Comparison of ENCODE assay signal across 9 cellular contexts in the genomic region with DNA sequence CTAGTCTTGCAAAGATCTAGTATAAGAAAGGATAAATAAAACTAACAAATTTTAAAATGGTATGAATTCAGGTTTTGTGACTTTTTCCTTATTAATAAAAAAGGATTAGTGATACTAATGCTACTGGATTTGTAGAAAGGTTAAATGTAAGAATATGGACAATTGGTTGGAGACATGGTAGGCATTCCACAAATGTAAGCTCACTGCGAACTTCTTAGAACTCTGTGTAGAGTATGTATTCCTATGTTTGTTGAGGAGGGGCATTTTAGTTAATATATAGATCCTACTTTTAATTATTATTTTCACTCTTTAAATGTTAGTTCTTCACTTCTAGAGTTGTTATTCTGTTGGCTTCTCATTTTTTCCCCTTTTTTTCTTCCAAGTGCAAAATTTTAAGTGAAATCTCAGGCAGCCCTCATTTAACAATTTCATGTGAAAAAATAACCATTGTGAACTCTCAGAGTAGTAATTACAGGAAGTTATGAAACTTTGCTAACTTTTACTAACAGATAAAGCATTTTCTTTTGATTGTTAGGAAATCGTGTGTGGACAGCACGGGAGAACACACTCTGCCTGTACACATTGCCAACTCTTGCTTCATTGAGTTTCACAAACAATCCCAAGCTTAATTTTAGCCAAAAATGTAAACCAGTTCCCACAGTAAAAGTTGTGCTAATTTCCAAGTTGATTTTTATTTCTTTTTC.
DNase-seq lines count a peak whose midpoint lies in the region; ATAC-seq, FAIRE-seq and TF ChIP-seq lines count a peak whose summit lies in the region.
"Had no signal": no experiment of that assay in that cellular context is flagged by ENCODE, and none has a peak within 500 bp of the region (broad histone marks: within the 10 kb centered on the region; RNA-seq: fewer than 3 reads in every experiment).

No MANE protein-coding gene starts in this region.

- no peaks in the 10 kb centered on the region for H3K79me2 ChIP-seq in HepG2 (ENCODE audit: insufficient read depth, low read length)

- no TSS peak for BruUV-seq in HepG2 (replicated peaks; lab: Mats Ljungman, UMichigan)

- intact Hi-C loops in HepG2 (cut with micrococcal nuclease; ENCODE audit: unreplicated experiment), result no loop called here

- DNase-seq in HepG2 (ENCODE audit: low spot score) (no peak), HEK293T (ENCODE audit: extremely low spot score) (no peak), NCI-H2081 (lab: John Stamatoyannopoulos, UW) (no peak), NCI-H345 (lab: John Stamatoyannopoulos, UW) (no peak), NCI-H774 (lab: John Stamatoyannopoulos, UW) (no peak)

- H3K27me3 ChIP-seq in liver (ENCODE audit: control insufficient read depth in 4 of 4, insufficient read depth in 4 of 4, low read length in 3 of 4), result no peaks in the 10 kb centered on the region
- H3K27me3 ChIP-seq in HepG2 (ENCODE audit: control insufficient read depth in 1 of 2, insufficient read depth in 2 of 2, low read length in 2 of 2), result no peaks in the 10 kb centered on the region
- no peaks in the 10 kb centered on the region for H3K27me3 ChIP-seq in duodenal mucosa (ENCODE audit: control insufficient read depth in 1 of 2, insufficient read depth in 2 of 2, low read length in 2 of 2)
- no peaks in the 10 kb centered on the region for H3K27me3 ChIP-seq in mucosa of rectum (ENCODE audit: control insufficient read depth in 2 of 2, insufficient read depth in 2 of 2, low read length in 2 of 2)
- H3K27me3 ChIP-seq: BLaER1 treated with 17β-estradiol and CSF1 and Interleukin-3, amounts not matched to agents 10 nM and 100 nM had no signal

- no peak for ATAC-seq in HepG2

- POLR2A ChIA-PET in HepG2 (lab: Yijun Ruan, JAX) (no interaction called here), HEK293T (lab: Yijun Ruan, JAX) (no interaction called here)

- H3K9me3 ChIP-seq in liver (ENCODE audit: control insufficient read depth in 4 of 4, low read length in 3 of 4), result no peaks in the 10 kb centered on the region
- no peaks in the 10 kb centered on the region for H3K9me3 ChIP-seq in HepG2 (ENCODE audit: low read length)
- H3K9me3 ChIP-seq in duodenal mucosa (ENCODE audit: control insufficient read depth in 1 of 2, low read length in 2 of 2), result no peaks in the 10 kb centered on the region
- H3K9me3 ChIP-seq in mucosa of rectum (ENCODE audit: control insufficient read depth in 2 of 2, low read length in 2 of 2), result no peaks in the 10 kb centered on the region
- H3K9me3 ChIP-seq: BLaER1 treated with 17β-estradiol and CSF1 and Interleukin-3, amounts not matched to agents 10 nM and 100 nM had no signal

- H4K20me1 ChIP-seq in HepG2 (ENCODE audit: insufficient read depth, low read length), result no peaks in the 10 kb centered on the region
- H4K20me1 ChIP-seq: BLaER1 treated with 17β-estradiol and CSF1 and Interleukin-3, amounts not matched to agents 10 nM and 100 nM had no signal

- TF ChIP-seq EP300 in HepG2 (IDR thresholded peaks at IDR 0.05; ENCODE audit: low read depth in 2 of 2, low read length in 2 of 2), result no peak
- TF ChIP-seq EP300 in HepG2 (CRISPR knock-in tag; IDR thresholded peaks at IDR 0.05; ENCODE audit: borderline replicate concordance), result no peak

- H3K4me1 ChIP-seq in liver (ENCODE audit: control insufficient read depth in 4 of 4, insufficient read depth in 4 of 4, low read length in 3 of 4) (peaks cover 1 to 30% (median 15%) of the 10 kb centered on the region in 4 donors), HepG2 (ENCODE audit: insufficient read depth, low read length) (no peaks in the 10 kb centered on the region), duodenal mucosa (ENCODE audit: control insufficient read depth in 1 of 2, insufficient read depth in 2 of 2, low read length in 2 of 2) (no peaks in the 10 kb centered on the region), mucosa of rectum (ENCODE audit: control insufficient read depth in 2 of 2, insufficient read depth in 2 of 2, low read length in 2 of 2) (peaks cover 0 to 4% of the 10 kb centered on the region in 2 donors)

- no peak overlapping the region for H2AFZ ChIP-seq in HepG2 (ENCODE audit: low read length)

- CTCF ChIA-PET in HepG2 (lab: Yijun Ruan, JAX; ENCODE audit: low intra/inter-chr PET ratio, low total read pairs) (no interaction called here), HEK293T (lab: Yijun Ruan, JAX) (interaction anchor here (0.6 kb wide), 1 partner anchor 128 kb away, joined by 3 read pairs; no protein-coding TSS in a partner anchor)

- H3K9ac ChIP-seq in liver (ENCODE audit: low read depth in 1 of 2, low read length in 2 of 2) (peak overlapping the region in 1 of 2 donors; percentile 54), HepG2 (ENCODE audit: insufficient read depth, low read depth, low read length) (no peak overlapping the region), duodenal mucosa (ENCODE audit: low read depth in 1 of 2, low read length in 2 of 2) (no peak overlapping the region), mucosa of rectum (ENCODE audit: low read depth in 1 of 2, low read length in 2 of 2) (no peak overlapping the region)
- H3K9ac ChIP-seq: BLaER1 treated with 17β-estradiol and CSF1 and Interleukin-3, amounts not matched to agents 10 nM and 100 nM had no signal

- in situ Hi-C loops in HepG2 (cut with HindIII; ENCODE audit: extremely low pct_ligation_motif_present, low pct_unique_long_range_greater_than_20kb), result no loop called here

- H3K4me3 ChIP-seq in liver (ENCODE audit: low read depth in 1 of 3, low read length in 3 of 3) (peak overlapping the region in 2 of 3 donors; percentile 20 to 23), HepG2 (replicated peaks in 1 of 3; ENCODE audit: insufficient read depth in 1 of 3, low read depth in 2 of 3, low read length in 3 of 3) (no peak overlapping the region), duodenal mucosa (ENCODE audit: low read depth in 1 of 2, low read length in 2 of 2) (no peak overlapping the region), mucosa of rectum (ENCODE audit: low read length in 2 of 2) (no peak overlapping the region)
- H3K4me3 ChIP-seq: BLaER1 treated with 17β-estradiol and CSF1 and Interleukin-3, amounts not matched to agents 10 nM and 100 nM had no signal

- H3K36me3 ChIP-seq in liver (ENCODE audit: control insufficient read depth in 4 of 4, insufficient read depth in 3 of 4, low read depth in 1 of 4, low read length in 3 of 4) (no peaks in the 10 kb centered on the region), HepG2 (replicated peaks in 1 of 2; ENCODE audit: control insufficient read depth in 1 of 2, insufficient read depth in 2 of 2, low read length in 2 of 2) (no peaks in the 10 kb centered on the region), duodenal mucosa (ENCODE audit: control insufficient read depth in 1 of 2, insufficient read depth in 2 of 2, low read length in 2 of 2) (no peaks in the 10 kb centered on the region), mucosa of rectum (ENCODE audit: control insufficient read depth in 2 of 2, insufficient read depth in 2 of 2, low read length in 2 of 2) (no peaks in the 10 kb centered on the region)
- H3K36me3 ChIP-seq: BLaER1 treated with 17β-estradiol and CSF1 and Interleukin-3, amounts not matched to agents 10 nM and 100 nM had no signal

- no peak for TF ChIP-seq POLR2A in HepG2 (IDR thresholded peaks at IDR 0.05; ENCODE audit: insufficient read depth in 1 of 2, low read depth in 2 of 2, low read length in 2 of 2)

- TF ChIP-seq CTCF in liver (IDR thresholded peaks at IDR 0.05; ENCODE audit: low read depth, low read length, missing input control) (no peak), HepG2 (CRISPR knock-in tag; IDR thresholded peaks at IDR 0.05) (no peak)

- no peak overlapping the region for H3K4me2 ChIP-seq in HepG2 (ENCODE audit: low read depth, low read length)

- 38% methylated on average over 3 of the region's 3 CpGs for WGBS in liver
- WGBS in HepG2 (ENCODE audit: low lambda C conversion rate), result 1% methylated on average over 3 of the region's 3 CpGs

- peak overlapping the region; percentile 83 to 93 for H3K27ac ChIP-seq in liver (ENCODE audit: low read depth in 1 of 2, low read length in 2 of 2)
- no peak overlapping the region for H3K27ac ChIP-seq in HepG2 (ENCODE audit: extremely low read length, insufficient read depth, low read length)
- H3K27ac ChIP-seq in duodenal mucosa (ENCODE audit: low read depth, low read length), result peak overlapping the region; percentile 41
- peak overlapping the region; percentile 46 to 69 for H3K27ac ChIP-seq in mucosa of rectum (ENCODE audit: low read depth in 2 of 2, low read length in 2 of 2)
- H3K27ac ChIP-seq: BLaER1 treated with 17β-estradiol and CSF1 and Interleukin-3, amounts not matched to agents 10 nM and 100 nM had no signal

- peak; percentile 44 to 65 for TF ChIP-seq RAD21 in liver (IDR thresholded peaks at IDR 0.05)
- TF ChIP-seq RAD21 in HepG2 (CRISPR knock-in tag; IDR thresholded peaks at IDR 0.05), result no peak

- no peak for FAIRE-seq in HepG2 (lab: Jason Lieb, UNC)

TF ChIP-seq in liver, 16 proteins besides CTCF, POLR2A, EP300 and RAD21 (continues in another document):
- TF ChIP-seq HNF4G (IDR thresholded peaks at IDR 0.05) (no peak), HNF4A (conservative IDR thresholded peaks at IDR 0.05) (peak; percentile 49 to 70), FOXA1 (IDR thresholded peaks at IDR 0.05) (peak; percentile 72)

TF ChIP-seq in HEK293T, 16 proteins besides CTCF, POLR2A, EP300 and RAD21:
- TF ChIP-seq HDGF (IDR thresholded peaks at IDR 0.05; ENCODE audit: borderline replicate concordance) (no peak), SP1 (IDR thresholded peaks at IDR 0.05) (no peak)

Comparison
In these comparisons a context has a peak if more than half of its experiments do, and no peak if none do; other contexts are left out.
1. H3K4me3 ChIP-seq: peak in liver (2 of 3); none in HepG2 (0 of 3), duodenal mucosa (0 of 2) and mucosa of rectum (0 of 2).